Comparison of ENCODE assay signal across 2 cellular contexts in genomic region chr11:126573325-126574076, GRCh38.
TF ChIP-seq lines count a peak whose summit lies in the region.

No MANE protein-coding gene starts in this region.

TF ChIP-seq in HEK293, 187 proteins besides CTCF, POLR2A, EP300 and RAD21 (continued from another document):
- TF ChIP-seq BCL6B (tag by site-specific recombination; IDR thresholded peaks at IDR 0.05) (no peak), ZNF133 (tag by site-specific recombination; IDR thresholded peaks at IDR 0.05) (no peak), SP2 (tag by site-specific recombination; IDR thresholded peaks at IDR 0.05) (no peak), ZNF549 (tag by site-specific recombination; IDR thresholded peaks at IDR 0.05) (no peak), ZIC2 (tag by site-specific recombination; IDR thresholded peaks at IDR 0.05) (peak; percentile 68), ZNF513 (tag by site-specific recombination; IDR thresholded peaks at IDR 0.05) (no peak), ZNF791 (tag by site-specific recombination; IDR thresholded peaks at IDR 0.05) (no peak), ZNF202 (tag by site-specific recombination; IDR thresholded peaks at IDR 0.05; ENCODE audit: borderline replicate concordance) (no peak)

TF ChIP-seq in K562, 482 proteins besides CTCF, POLR2A, EP300 and RAD21 (continued from another document):
- TF ChIP-seq CHAMP1 (IDR thresholded peaks at IDR 0.05) (no peak), ARID1B (IDR thresholded peaks at IDR 0.05) (no peak), PPARD (CRISPR knock-in tag; IDR thresholded peaks at IDR 0.05) (no peak), ZMIZ1 (IDR thresholded peaks at IDR 0.05; ENCODE audit: low read depth in 2 of 2, low read length in 2 of 2) (no peak), FOXP1 (CRISPR knock-in tag; IDR thresholded peaks at IDR 0.05) (no peak), TGIF2 (CRISPR knock-in tag; IDR thresholded peaks at IDR 0.05) (no peak), EWSR1 (IDR thresholded peaks at IDR 0.05; ENCODE audit: borderline replicate concordance, low read depth, partially characterized antibody) (no peak)
